21 cellular contexts compared by ENCODE assay signal in the genomic region with DNA sequence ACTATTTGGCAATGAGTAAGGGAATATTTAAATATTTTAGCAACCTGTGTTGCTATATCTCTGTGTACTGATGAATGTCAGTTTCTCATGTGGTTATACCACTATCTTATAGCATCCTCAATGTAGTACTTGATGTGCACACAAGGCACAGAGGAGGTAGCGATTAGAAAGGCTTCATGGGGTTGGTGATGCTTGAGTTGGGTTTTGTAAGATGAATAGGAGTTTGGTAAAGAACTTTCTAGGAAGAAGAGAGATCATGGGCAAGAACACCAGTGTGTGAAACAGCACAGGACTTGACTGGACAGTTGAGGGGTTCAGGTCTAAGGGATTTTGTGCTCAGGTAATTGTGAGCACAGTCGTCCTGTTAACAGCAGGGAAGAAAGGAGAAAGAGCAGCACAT. TPM values are rescaled to one million over a fixed set of nuclear protein-coding genes. Genes with fewer than 3 reads are reported as not detected.
A peak's percentile ranks its signal among the peaks of the same experiment; 100 is the strongest.
DNase-seq lines count a peak whose midpoint lies in the region; ATAC-seq, FAIRE-seq and TF ChIP-seq lines count a peak whose summit lies in the region.
"Had no signal": no experiment of that assay in that cellular context is flagged by ENCODE, and none has a peak within 500 bp of the region (broad histone marks: within the 10 kb centered on the region; RNA-seq: fewer than 3 reads in every experiment).

No MANE protein-coding gene starts in this region.

- TF ChIP-seq RAD21 in SK-N-SH (IDR thresholded peaks at IDR 0.05; ENCODE audit: low read length), result no peak

- no peak for TF ChIP-seq EP300 in SK-N-SH (IDR thresholded peaks at IDR 0.05; ENCODE audit: borderline replicate concordance in 1 of 2, low read depth in 1 of 2, low read length in 1 of 2)

- H3K27ac ChIP-seq in SK-N-SH (ENCODE audit: low read depth in 2 of 2, low read length in 1 of 2), result no peak overlapping the region
- H3K27ac ChIP-seq in tibial artery, result peak overlapping the region; percentile 65 to 96
- H3K27ac ChIP-seq: 22Rv1, A549, BLaER1, GM23248 had no signal

- no peak for TF ChIP-seq CTCF in SK-N-SH (IDR thresholded peaks at IDR 0.05)
- TF ChIP-seq CTCF in tibial artery (IDR thresholded peaks at IDR 0.05), result no peak
- no peak for TF ChIP-seq CTCF in GM13977 (IDR thresholded peaks at IDR 0.05; ENCODE audit: extremely low read depth, insufficient read depth, missing control alignments)

- H3F3A ChIP-seq in SK-N-SH (replicated peaks; ENCODE audit: insufficient read depth), result peaks cover 15% of the 10 kb centered on the region

- CTCF ChIA-PET in SK-N-SH (lab: Yijun Ruan, JAX), result no interaction called here

- no peak overlapping the region for H3K9ac ChIP-seq in SK-N-SH
- H3K9ac ChIP-seq: BLaER1, GM23248 had no signal

- DNase-seq in SK-N-SH (no peak), islet precursor cell (peak; percentile 6), tibial artery (no peak), GM13977 (ENCODE audit: low spot score) (no peak), NCI-H2227 (lab: John Stamatoyannopoulos, UW; ENCODE audit: unreplicated experiment) (no peak), GM19239 (ENCODE audit: insufficient read length, low spot score) (no peak)
- DNase-seq: CD4-positive, alpha-beta memory T cell; DMS79 treated with DMSO at 0.1 percent for 48 hours; EL; GM23248; HCEC 1CT; HFFc6 had no signal

- H3K9me3 ChIP-seq in SK-N-SH, result no peaks in the 10 kb centered on the region
- no peaks in the 10 kb centered on the region for H3K9me3 ChIP-seq in tibial artery
- H3K9me3 ChIP-seq: A549, BLaER1 had no signal

- no peak overlapping the region for H2AFZ ChIP-seq in SK-N-SH (ENCODE audit: low read depth)
- H2AFZ ChIP-seq: GM23248 had no signal

- H3K27me3 ChIP-seq in SK-N-SH (ENCODE audit: insufficient read depth) (no peaks in the 10 kb centered on the region), tibial artery (no peaks in the 10 kb centered on the region)
- H3K27me3 ChIP-seq: BLaER1 had no signal

- H3K27me3 Mint-ChIP-seq in activated T-helper 17 cell treated with anti-CD3 and anti-CD28 coated beads, Interleukin-2, amount 50 U/mL, for 72 hours, result no peaks in the 10 kb centered on the region
- H3K27me3 Mint-ChIP-seq: CD4-positive, alpha-beta memory T cell; IgD-negative memory B cell had no signal

- in situ Hi-C loops in GM13977 (cut with MboI; ENCODE audit: low pct_unique_long_range_greater_than_20kb, low sequenced_read_pairs, unreplicated experiment), result no loop called here

- ATAC-seq in SK-N-SH treated with all-trans-retinoic acid at 6 μM for 48 hours, result no peak
- ATAC-seq in activated T-helper 17 cell treated with anti-CD3 and anti-CD28 coated beads, Interleukin-2, amount 50 U/mL, for 72 hours (replicated peaks), result no peak
- ATAC-seq: A549, GM12878 had no signal

- peaks cover 41% of the 10 kb centered on the region for H3K4me1 Mint-ChIP-seq in activated T-helper 17 cell treated with anti-CD3 and anti-CD28 coated beads, Interleukin-2, amount 50 U/mL, for 72 hours

- H4K20me1 ChIP-seq in SK-N-SH (ENCODE audit: insufficient read depth), result peaks cover 17% of the 10 kb centered on the region; the same call in 1 of the 2 replicates

- H3K4me1 ChIP-seq in SK-N-SH (ENCODE audit: control insufficient read depth in 1 of 2, insufficient read depth in 2 of 2, low read depth in 1 of 2, low read length in 1 of 2) (peaks cover 0 to 13% of the 10 kb centered on the region in 2 experiments; a peak in 3 of 4 replicates), tibial artery (peaks cover 0 to 98% (median 40%) of the 10 kb centered on the region in 4 donors)

- no peak overlapping the region for H3K4me2 ChIP-seq in SK-N-SH
- H3K4me2 ChIP-seq: A549, BLaER1 had no signal

- intact Hi-C loops in tibial artery (cut with DNase I; ENCODE audit: low total_unique reads), result no loop called here

- no peaks in the 10 kb centered on the region for H3K9me3 Mint-ChIP-seq in activated T-helper 17 cell treated with anti-CD3 and anti-CD28 coated beads, Interleukin-2, amount 50 U/mL, for 72 hours
- H3K9me3 Mint-ChIP-seq: CD4-positive, alpha-beta memory T cell; HFFc6; IgD-negative memory B cell had no signal

- no peak for FAIRE-seq in GM19239 (lab: Jason Lieb, UNC)
- FAIRE-seq: A549, GM12878, HTR-8/SVneo had no signal

- H3K4me3 Mint-ChIP-seq in activated T-helper 17 cell treated with anti-CD3 and anti-CD28 coated beads, Interleukin-2, amount 50 U/mL, for 72 hours, result no peak overlapping the region
- H3K4me3 Mint-ChIP-seq: CD14-positive monocyte; CD4-positive, alpha-beta memory T cell; HFFc6 had no signal

- 81% methylated on average over 2 of the region's 2 CpGs for WGBS in SK-N-SH (ENCODE audit: low lambda C conversion rate)

- H3K36me3 Mint-ChIP-seq in activated T-helper 17 cell treated with anti-CD3 and anti-CD28 coated beads, Interleukin-2, amount 50 U/mL, for 72 hours (ENCODE audit: low read depth), result peaks cover 20% of the 10 kb centered on the region

- H3K9me2 ChIP-seq in SK-N-SH, result no peaks in the 10 kb centered on the region

- peaks cover 99% of the 10 kb centered on the region for H3K79me2 ChIP-seq in SK-N-SH (ENCODE audit: insufficient read depth)

- POLR2A ChIA-PET in SK-N-SH (lab: Yijun Ruan, JAX), result no interaction called here

- H3K36me3 ChIP-seq in SK-N-SH (replicated peaks in 1 of 2; ENCODE audit: control insufficient read depth in 1 of 2, insufficient read depth in 2 of 2, low read length in 1 of 2) (peaks cover 7 to 8% of the 10 kb centered on the region in 2 experiments), tibial artery (peaks cover 0 to 7% (median 4%) of the 10 kb centered on the region in 3 donors)

- peak overlapping the region; percentile 6 for H3K27ac Mint-ChIP-seq in activated T-helper 17 cell treated with anti-CD3 and anti-CD28 coated beads, Interleukin-2, amount 50 U/mL, for 72 hours

- no peak overlapping the region for H3K4me3 ChIP-seq in SK-N-SH (ENCODE audit: low read depth in 2 of 2, low read length in 1 of 2)
- no peak overlapping the region for H3K4me3 ChIP-seq in tibial artery
- H3K4me3 ChIP-seq: A549, BLaER1, GM12878, GM23248 had no signal

TF ChIP-seq in SK-N-SH treated with all-trans-retinoic acid at 6 μM for 48 hours, 23 proteins besides CTCF, POLR2A, EP300 and RAD21:
- no peak for TF ChIP-seq ZC3H10 (CRISPR knock-in tag; IDR thresholded peaks at IDR 0.05)
- TF ChIP-seq ZFP3 (CRISPR knock-in tag; IDR thresholded peaks at IDR 0.05), result peak; percentile 97

TF ChIP-seq in SK-N-SH, 30 proteins besides CTCF, POLR2A, EP300 and RAD21:
- no peak for TF ChIP-seq RXRA (IDR thresholded peaks at IDR 0.05; ENCODE audit: borderline replicate concordance, low read depth)
- TF ChIP-seq, protein P1, sequence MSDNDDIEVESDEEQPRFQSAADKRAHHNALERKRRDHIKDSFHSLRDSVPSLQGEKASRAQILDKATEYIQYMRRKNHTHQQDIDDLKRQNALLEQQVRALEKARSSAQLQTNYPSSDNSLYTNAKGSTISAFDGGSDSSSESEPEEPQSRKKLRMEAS (IDR thresholded peaks at IDR 0.05; ENCODE audit: low read depth), result no peak
- no peak for TF ChIP-seq GATA2 (CRISPR knock-in tag; IDR thresholded peaks at IDR 0.05)
- TF ChIP-seq POLR2AphosphoS5 (IDR thresholded peaks at IDR 0.05; ENCODE audit: low read depth, low read length), result no peak
- TF ChIP-seq RFX5 (IDR thresholded peaks at IDR 0.05; ENCODE audit: low read length), result no peak
- no peak for TF ChIP-seq FOXM1 (IDR thresholded peaks at IDR 0.05; ENCODE audit: low read depth)
- no peak for TF ChIP-seq MEF2A (IDR thresholded peaks at IDR 0.05; ENCODE audit: borderline replicate concordance, low read depth)

RNA-seq across cellular contexts. Expression of a gene that starts 38.1 kb away (rescaled TPM):
- polyA plus RNA-seq in SK-N-SH (2012; rRNA removed), result 6.6 and 9.3 TPM in 2 replicates
- 7.5 and 7.6 TPM in 2 replicates for polyA plus RNA-seq in SK-N-SH (2012; cell fraction: cytosol; rRNA removed)
- polyA plus RNA-seq in SK-N-SH (2012; cell fraction: nucleus; rRNA removed), result 14.7 and 18.5 TPM in 2 replicates
- 10 to 100 TPM; 46.6 to 92.4 TPM for total RNA-seq in activated T-helper 17 cell treated with anti-CD3 and anti-CD28 coated beads, Interleukin-2, amount 50 U/mL, for 72 hours

Comparison
In these comparisons a context has a peak if more than half of its experiments do, and no peak if none do; other contexts are left out.
1. H3K27ac ChIP-seq: peak in tibial artery (2 of 2); none in SK-N-SH (0 of 2).